ENCODE assay signal across 2 cellular contexts in genomic region chr3:37183375-37183831, GRCh38.
TF ChIP-seq lines count a peak whose summit lies in the region.

No MANE protein-coding gene starts in this region.

TF ChIP-seq in HCT116, 20 proteins besides CTCF, POLR2A, EP300 and RAD21:
- TF ChIP-seq EZH2phosphoT487 (IDR thresholded peaks at IDR 0.05; ENCODE audit: borderline replicate concordance) = no peak
- peak; percentile 91 for TF ChIP-seq JUND (IDR thresholded peaks at IDR 0.05)
- peak; percentile 34; the same call in 1 of the 2 replicates for TF ChIP-seq SRF (IDR thresholded peaks at IDR 0.05; ENCODE audit: low read depth)
- no peak for TF ChIP-seq ZNF274 (IDR thresholded peaks at IDR 0.05; ENCODE audit: low read depth, low read length)
- no peak for TF ChIP-seq EZH2 (IDR thresholded peaks at IDR 0.05)
- TF ChIP-seq CEBPB (IDR thresholded peaks at IDR 0.05; ENCODE audit: low read depth) = peak; percentile 82
- TF ChIP-seq ATF3 (IDR thresholded peaks at IDR 0.05) = no peak
- TF ChIP-seq POLR2AphosphoS5 (IDR thresholded peaks at IDR 0.05; ENCODE audit: low read depth, low read length) = peak; percentile 41; the same call in 1 of the 2 replicates
- TF ChIP-seq YY1 (IDR thresholded peaks at IDR 0.05; ENCODE audit: extremely low read depth, insufficient replicate concordance, low read depth, low read length) = peak; percentile 3
- TF ChIP-seq REST (IDR thresholded peaks at IDR 0.05; ENCODE audit: low read depth) = no peak
- no peak for TF ChIP-seq ZFX (IDR thresholded peaks at IDR 0.05)
- TF ChIP-seq SP1 (IDR thresholded peaks at IDR 0.05; ENCODE audit: low read depth) = peak; percentile 81
- TF ChIP-seq TCF7L2 (IDR thresholded peaks at IDR 0.05; ENCODE audit: borderline replicate concordance, extremely low read depth, insufficient read depth, insufficient read length) = no peak
- peak; percentile 90 for TF ChIP-seq FOSL1 (IDR thresholded peaks at IDR 0.05; ENCODE audit: low read depth)
- no peak for TF ChIP-seq ZBTB33 (IDR thresholded peaks at IDR 0.05; ENCODE audit: extremely low read depth, insufficient replicate concordance, low read length)
- TF ChIP-seq EGR1 (IDR thresholded peaks at IDR 0.05; ENCODE audit: low read depth) = no peak
- TF ChIP-seq ELF1 (IDR thresholded peaks at IDR 0.05; ENCODE audit: borderline replicate concordance, low read depth) = no peak
- peak; percentile 28; the same call in 1 of the 2 replicates for TF ChIP-seq MAX (IDR thresholded peaks at IDR 0.05)
- TF ChIP-seq CBX3 (IDR thresholded peaks at IDR 0.05; ENCODE audit: low read depth) = peak; percentile 87
- peak; percentile 44; the same call in 1 of the 2 replicates for TF ChIP-seq SIN3A (IDR thresholded peaks at IDR 0.05; ENCODE audit: low read depth)

TF ChIP-seq in K562, 482 proteins besides CTCF, POLR2A, EP300 and RAD21:
- TF ChIP-seq CHCHD3 (CRISPR knock-in tag; IDR thresholded peaks at IDR 0.05) (no peak), ZNF395 (CRISPR knock-in tag; IDR thresholded peaks at IDR 0.05) (0 out of 2 replicates have a peak, but pooled peaks have one; percentile 22)
TF ChIP-seq in K562: peak in this region for 1.
